6 cellular contexts compared by ENCODE assay signal in the genomic region with DNA sequence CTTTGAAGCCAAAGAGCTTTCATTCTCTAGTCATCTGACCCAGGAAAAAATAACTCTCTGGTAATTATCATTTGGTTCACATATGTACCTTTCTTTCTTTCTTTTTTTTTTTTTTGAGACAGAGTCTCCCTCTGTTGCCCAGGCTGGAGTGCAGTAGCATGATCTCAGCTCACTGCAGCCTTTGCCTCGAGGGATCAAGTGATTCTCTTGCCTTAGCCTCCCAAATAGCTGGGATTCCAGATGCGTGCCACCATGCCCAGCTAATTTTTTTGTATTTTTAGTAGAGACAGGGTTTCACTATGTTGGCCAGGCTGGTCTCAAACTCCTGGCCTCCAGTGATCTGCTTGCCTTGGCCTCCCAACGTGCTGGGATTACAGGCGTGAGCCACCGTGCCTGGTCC.
DNase-seq lines count a peak whose midpoint lies in the region.
"Not testable (repeated sequence)": the region's sequence is repeated elsewhere in the genome, so short reads cannot be mapped to it uniquely, and the experiment has no call there.

No MANE protein-coding gene starts in this region.

- not testable (repeated sequence) for H2AK5ac ChIP-seq in mesendoderm (ENCODE audit: low read length)

- H3K4me1 ChIP-seq in mesendoderm (ENCODE audit: control insufficient read depth, low read depth, low read length), result not testable (repeated sequence)

- H3K9ac ChIP-seq in mesendoderm (ENCODE audit: low read length), result not testable (repeated sequence)

- H3K4ac ChIP-seq in mesendoderm (ENCODE audit: low read depth, low read length), result not testable (repeated sequence)

- H3K79me2 ChIP-seq in mesendoderm (ENCODE audit: control insufficient read depth, insufficient read depth, low read length), result not testable (repeated sequence)

- H4K5ac ChIP-seq in mesendoderm (ENCODE audit: low read length), result not testable (repeated sequence)

- H3K79me1 ChIP-seq in mesendoderm (ENCODE audit: low read length), result not testable (repeated sequence)

- not testable (repeated sequence) for H3K36me3 ChIP-seq in mesendoderm (ENCODE audit: control insufficient read depth, insufficient read depth, low read length)

- in situ Hi-C loops in SK-MEL-5 (cut with HindIII; ENCODE audit: low pct_unique_long_range_greater_than_20kb, low sequenced_read_pairs), result not testable (repeated sequence)

- not testable (repeated sequence) for H3K56ac ChIP-seq in mesendoderm (ENCODE audit: low read length)

- H3K18ac ChIP-seq in mesendoderm (ENCODE audit: low read length), result not testable (repeated sequence)

- DNase-seq in EH (ENCODE audit: low read depth), result peak; percentile 24
- peak; percentile 45 for DNase-seq in ELF-1 (ENCODE audit: low read depth, low spot score)
- DNase-seq in NCI-H69 (lab: John Stamatoyannopoulos, UW), result peak; percentile 16
- peak; percentile 78 for DNase-seq in SK-MEL-5 (ENCODE audit: low read depth, low spot score)
- peak; percentile 83 for DNase-seq in foreskin melanocyte
- DNase-seq in mesendoderm, result peak; percentile 35

- H2BK5ac ChIP-seq in mesendoderm (ENCODE audit: low read length), result not testable (repeated sequence)

- H3K27me3 ChIP-seq in mesendoderm (ENCODE audit: insufficient read depth, low read length, poor library complexity), result not testable (repeated sequence)

- not testable (repeated sequence) for H2BK120ac ChIP-seq in mesendoderm (ENCODE audit: low read depth, low read length)

- not testable (repeated sequence) for H3K27ac ChIP-seq in mesendoderm (ENCODE audit: low read depth, low read length)

- H2BK15ac ChIP-seq in mesendoderm (replicated peaks; ENCODE audit: low read depth), result not testable (repeated sequence)

- H3K4me2 ChIP-seq in mesendoderm (ENCODE audit: low read length), result not testable (repeated sequence)

- not testable (repeated sequence) for H4K8ac ChIP-seq in mesendoderm (ENCODE audit: low read depth, low read length)

- no CpG with 5 or more reads among the region's 5 CpGs for WGBS in mesendoderm (ENCODE audit: extremely low coverage, insufficient coverage, low lambda C conversion rate)

- H3K23ac ChIP-seq in mesendoderm (ENCODE audit: low read length), result not testable (repeated sequence)

- H3K4me3 ChIP-seq in mesendoderm (ENCODE audit: low read length), result not testable (repeated sequence)

Comparison
In these comparisons a context has a peak if more than half of its experiments do, and no peak if none do; other contexts are left out.
1. DNase-seq: peak in every context shown above with its lines; median percentile 83 in foreskin melanocyte; 78 in SK-MEL-5; 45 in ELF-1; 35 in mesendoderm; 24 in EH; 16 in NCI-H69.